ENCODE assay signal across 9 cellular contexts in the genomic region with DNA sequence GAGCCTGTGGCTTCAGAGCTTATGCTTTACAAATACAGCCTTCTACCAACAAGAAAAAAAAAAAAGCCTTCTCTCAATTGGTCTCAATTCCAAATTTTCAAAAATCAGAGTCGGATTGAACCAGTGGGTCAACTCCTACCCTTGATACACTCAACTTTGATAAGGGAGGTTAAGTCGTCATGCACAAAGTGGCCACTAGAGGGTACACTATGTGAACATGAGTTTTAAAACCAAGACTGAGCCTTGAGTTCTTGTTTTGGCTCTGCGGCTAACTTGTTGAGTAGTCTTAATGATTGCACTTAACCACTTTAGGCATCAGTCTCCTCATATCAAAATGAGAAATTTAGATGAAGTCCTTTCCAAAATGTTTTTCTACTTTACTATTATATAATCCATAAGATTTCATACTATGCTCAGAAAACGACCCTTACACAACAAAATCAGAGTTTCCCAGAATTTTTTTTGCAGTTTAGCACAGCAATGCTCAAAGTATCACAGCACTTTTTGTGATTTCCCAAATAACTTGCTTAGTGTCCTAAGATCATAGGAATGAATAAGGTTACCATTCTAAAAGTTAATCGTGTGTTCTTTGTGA.
DNase-seq lines count a peak whose midpoint lies in the region; ATAC-seq, FAIRE-seq and TF ChIP-seq lines count a peak whose summit lies in the region.
"Had no signal": no experiment of that assay in that cellular context is flagged by ENCODE, and none has a peak within 500 bp of the region (broad histone marks: within the 10 kb centered on the region; RNA-seq: fewer than 3 reads in every experiment).

No MANE protein-coding gene starts in this region.

- H3K36me3 ChIP-seq in GM23338 (ENCODE audit: insufficient read depth) (no peaks in the 10 kb centered on the region), H1 (ENCODE audit: control insufficient read depth in 2 of 4, insufficient read depth in 4 of 4, low read length in 3 of 4) (no peaks in the 10 kb centered on the region), thyroid gland (no peaks in the 10 kb centered on the region)
- H3K36me3 ChIP-seq: BLaER1 had no signal

- TF ChIP-seq RAD21 in H1 (IDR thresholded peaks at IDR 0.05 in 1 of 2, conservative IDR thresholded peaks at IDR 0.05 in 1 of 2; ENCODE audit: low read depth in 2 of 2, low read length in 2 of 2) = peak; percentile 63 to 67

- no peaks in the 10 kb centered on the region for H3K9me2 ChIP-seq in GM23338 (ENCODE audit: insufficient read depth)

- no peak overlapping the region for H3K4me3 Mint-ChIP-seq in GM23338
- H3K4me3 Mint-ChIP-seq in activated CD4-positive, alpha-beta T cell treated with anti-CD3 and anti-CD28 coated beads, Interleukin-2, amount 10 ng/mL, durations not matched to agents 7 days and 5 days = no peak overlapping the region
- no peak overlapping the region for H3K4me3 Mint-ChIP-seq in nephron

- FAIRE-seq in H1 (lab: Jason Lieb, UNC) = peak; percentile 82

- ATAC-seq in GM23338 = peak; percentile 79

- H3K27me3 Mint-ChIP-seq in GM23338 (ENCODE audit: insufficient read depth, low read depth, poor library complexity) (peaks cover 2% of the 10 kb centered on the region), nephron (ENCODE audit: low read depth) (no peaks in the 10 kb centered on the region)
- peaks cover 34% of the 10 kb centered on the region for H3K27me3 Mint-ChIP-seq in activated CD4-positive, alpha-beta T cell treated with anti-CD3 and anti-CD28 coated beads, Interleukin-2, amount 10 ng/mL, durations not matched to agents 7 days and 5 days

- H2BK5ac ChIP-seq in H1 (ENCODE audit: low read depth, low read length) = no peak overlapping the region

- H3F3A ChIP-seq in GM23338 (replicated peaks; ENCODE audit: low read depth) = no peaks in the 10 kb centered on the region

- H2BK120ac ChIP-seq in H1 (replicated peaks; ENCODE audit: low read depth, low read length) = no peak overlapping the region

- no peak overlapping the region for H3K9ac ChIP-seq in H1 (replicated peaks in 1 of 4; ENCODE audit: extremely low read depth in 1 of 4, low read depth in 3 of 4, low read length in 3 of 4)
- H3K9ac ChIP-seq: BLaER1 had no signal

- no peak overlapping the region for H3K4ac ChIP-seq in H1 (replicated peaks; ENCODE audit: insufficient read length, low read depth, low read length)

- H3K9me3 Mint-ChIP-seq in GM23338 (no peaks in the 10 kb centered on the region), nephron (no peaks in the 10 kb centered on the region)
- no peaks in the 10 kb centered on the region for H3K9me3 Mint-ChIP-seq in activated CD4-positive, alpha-beta T cell treated with anti-CD3 and anti-CD28 coated beads, Interleukin-2, amount 10 ng/mL, durations not matched to agents 7 days and 5 days

- H3K14ac ChIP-seq in H1 (ENCODE audit: insufficient read length) = no peak overlapping the region

- TF ChIP-seq POLR2A in H1 (IDR thresholded peaks at IDR 0.05; ENCODE audit: control extremely low read depth in 1 of 2, low read depth in 2 of 2, low read length in 2 of 2) (no peak), thyroid gland (IDR thresholded peaks at IDR 0.05) (no peak)

- CTCF ChIA-PET in activated CD4-positive, alpha-beta T cell treated with anti-CD3 and anti-CD28 coated beads, Interleukin-2, amount 10 ng/mL, durations not matched to agents 7 days and 5 days (lab: Charles Lee) = no interaction called here
- CTCF ChIA-PET in H1 (lab: Charles Lee; ENCODE audit: partially characterized antibody) = interaction anchor here (0.6 to 3.5 kb wide), 44 partner anchors 9 to 1355 kb away, joined by 3 to 18 read pairs (median 4); no protein-coding TSS in a partner anchor

- H2AFZ ChIP-seq in GM23338 (no peak overlapping the region), H1 (ENCODE audit: low read length) (no peak overlapping the region)

- H3K9me3 ChIP-seq in H1 (ENCODE audit: insufficient read depth in 2 of 2, low read depth in 1 of 2, low read length in 1 of 2) (no peaks in the 10 kb centered on the region), thyroid gland (no peaks in the 10 kb centered on the region)
- H3K9me3 ChIP-seq: BLaER1 had no signal

- peak; percentile 84 for DNase-seq in DMS 273 (lab: John Stamatoyannopoulos, UW; ENCODE audit: unreplicated experiment)
- DNase-seq in DMS 273 treated with DMSO at 0.1 percent for 48 hours (lab: John Stamatoyannopoulos, UW) = no peak
- peak; percentile 89 for DNase-seq in GM23338 (ENCODE audit: low spot score)
- peak; percentile 39 for DNase-seq in NCI-H1092 (lab: John Stamatoyannopoulos, UW)
- peak; percentile 78 for DNase-seq in activated CD4-positive, alpha-beta T cell treated with anti-CD3 and anti-CD28 coated beads, Interleukin-2, amount 10 ng/mL, durations not matched to agents 7 days and 5 days
- peak in 1 of 2 experiments; percentile 84 for DNase-seq in H1 (ENCODE audit: low read depth in 1 of 2, low spot score in 2 of 2)
- peak; percentile 57 to 61 for DNase-seq in thyroid gland

- no peak overlapping the region for H3K4me3 ChIP-seq in GM23338
- H3K4me3 ChIP-seq in H1 (ENCODE audit: extremely low read depth in 1 of 4, insufficient read depth in 2 of 4, low read depth in 3 of 4, low read length in 4 of 4) = no peak overlapping the region
- no peak overlapping the region for H3K4me3 ChIP-seq in thyroid gland (replicated peaks in 1 of 3)
- H3K4me3 ChIP-seq: BLaER1 had no signal

- H3K4me1 ChIP-seq in GM23338 (ENCODE audit: insufficient read depth) (0 out of 2 replicates have a peak, but pooled peaks cover 16% of the 10 kb centered on the region), H1 (replicated peaks in 1 of 4; ENCODE audit: control insufficient read depth in 3 of 4, insufficient read depth in 4 of 4, low read length in 3 of 4) (no peaks in the 10 kb centered on the region), thyroid gland (no peaks in the 10 kb centered on the region)

- H3K4me2 ChIP-seq in GM23338 = no peak overlapping the region
- no peak overlapping the region for H3K4me2 ChIP-seq in H1 (ENCODE audit: insufficient read depth in 1 of 2, low read depth in 2 of 2, low read length in 2 of 2)
- H3K4me2 ChIP-seq: BLaER1 had no signal

- H3K79me2 ChIP-seq in GM23338 (replicated peaks; ENCODE audit: insufficient read depth) = no peaks in the 10 kb centered on the region
- no peaks in the 10 kb centered on the region for H3K79me2 ChIP-seq in H1 (ENCODE audit: control insufficient read depth in 1 of 2, insufficient read depth in 2 of 2, low read length in 2 of 2)

- H2BK15ac ChIP-seq in H1 (ENCODE audit: low read length) = no peak overlapping the region

- H4K91ac ChIP-seq in H1 (replicated peaks; ENCODE audit: insufficient read length, low read length) = no peak overlapping the region

- H4K20me1 ChIP-seq in GM23338 (replicated peaks; ENCODE audit: insufficient read depth) (no peaks in the 10 kb centered on the region), H1 (replicated peaks in 1 of 2; ENCODE audit: control insufficient read depth in 1 of 2, insufficient read depth in 2 of 2, low read length in 2 of 2) (no peaks in the 10 kb centered on the region)
- H4K20me1 ChIP-seq: BLaER1 had no signal

- no peaks in the 10 kb centered on the region for H3K27me3 ChIP-seq in GM23338 (ENCODE audit: insufficient read depth)
- H3K27me3 ChIP-seq in H1 (replicated peaks in 1 of 4; ENCODE audit: control insufficient read depth in 3 of 4, extremely low read depth in 1 of 4, insufficient read depth in 3 of 4, low read length in 3 of 4) = no peaks in the 10 kb centered on the region
- H3K27me3 ChIP-seq in thyroid gland = no peaks in the 10 kb centered on the region
- H3K27me3 ChIP-seq: BLaER1 had no signal

- no peak overlapping the region for H3K56ac ChIP-seq in H1 (replicated peaks; ENCODE audit: insufficient read length, low read depth, low read length)

- no peak overlapping the region for H3K23ac ChIP-seq in H1 (ENCODE audit: insufficient read length)

- H3K23me2 ChIP-seq in H1 (ENCODE audit: low read depth, low read length) = no peaks in the 10 kb centered on the region

- H4K8ac ChIP-seq in H1 (ENCODE audit: extremely low read depth, insufficient read depth, low read length) = no peak overlapping the region

- H3K36me3 Mint-ChIP-seq in GM23338 (ENCODE audit: low read depth) (no peaks in the 10 kb centered on the region), nephron (ENCODE audit: low read depth) (no peaks in the 10 kb centered on the region)
- H3K36me3 Mint-ChIP-seq in activated CD4-positive, alpha-beta T cell treated with anti-CD3 and anti-CD28 coated beads, Interleukin-2, amount 10 ng/mL, durations not matched to agents 7 days and 5 days (ENCODE audit: low read depth) = no peaks in the 10 kb centered on the region

- H3K27ac Mint-ChIP-seq in GM23338 (no peak overlapping the region), nephron (no peak overlapping the region)
- H3K27ac Mint-ChIP-seq in activated CD4-positive, alpha-beta T cell treated with anti-CD3 and anti-CD28 coated beads, Interleukin-2, amount 10 ng/mL, durations not matched to agents 7 days and 5 days = peak overlapping the region; percentile 6

- WGBS in H1 (ENCODE audit: extremely low coverage in 1 of 2, insufficient coverage in 1 of 2, insufficient read length in 1 of 2, insufficient replicate concordance in 2 of 2, low coverage in 1 of 2, low lambda C conversion rate in 2 of 2, missing lambda C conversion rate in 1 of 2), 2 experiments = 62% methylated on average over 5 of the region's 5 CpGs; no CpG with 5 or more reads in 1 of the 2 experiments
- 48 to 49% methylated on average over 5 of the region's 5 CpGs for whole genome bisulfite sequencing in thyroid gland, 2 donors

- no peak overlapping the region for H2BK20ac ChIP-seq in H1 (ENCODE audit: low read length)

- H3K18ac ChIP-seq in H1 (ENCODE audit: extremely low read depth, low read length) = no peak overlapping the region

- no peak overlapping the region for H2AK5ac ChIP-seq in H1 (ENCODE audit: low read depth, low read length)

- intact Hi-C loops in thyroid gland (cut with DNase I) = no loop called here

- no peak for TF ChIP-seq EP300 in H1 (IDR thresholded peaks at IDR 0.05; ENCODE audit: borderline replicate concordance in 1 of 2, low read depth in 2 of 2, low read length in 2 of 2)

- no peaks in the 10 kb centered on the region for H3K79me1 ChIP-seq in H1 (ENCODE audit: low read depth, low read length)

- H3K4me1 Mint-ChIP-seq in GM23338 (peaks cover 8% of the 10 kb centered on the region; the same call in 2 of the 3 replicates), nephron (peaks cover 12% of the 10 kb centered on the region)
- peaks cover 8% of the 10 kb centered on the region for H3K4me1 Mint-ChIP-seq in activated CD4-positive, alpha-beta T cell treated with anti-CD3 and anti-CD28 coated beads, Interleukin-2, amount 10 ng/mL, durations not matched to agents 7 days and 5 days

- no peak overlapping the region for H3K27ac ChIP-seq in GM23338 (ENCODE audit: low read depth)
- H3K27ac ChIP-seq in H1 (ENCODE audit: low read depth, low read length) = no peak overlapping the region
- no peak overlapping the region for H3K27ac ChIP-seq in thyroid gland
- H3K27ac ChIP-seq: BLaER1 had no signal

- TF ChIP-seq CTCF in GM23338 (conservative IDR thresholded peaks at IDR 0.05; ENCODE audit: low read depth in 2 of 2) = peak; percentile 82
- peak in 2 of 3 experiments; percentile 67 to 83; a peak in 3 of 4 replicates for TF ChIP-seq CTCF in H1 (IDR thresholded peaks at IDR 0.05; ENCODE audit: control extremely low read depth in 1 of 3, insufficient read depth in 1 of 3, low read depth in 1 of 3, low read length in 3 of 3)
- TF ChIP-seq CTCF in nephron (IDR thresholded peaks at IDR 0.05; ENCODE audit: unreplicated experiment in 3 of 3) = peak; percentile 61 to 70 (median 62)
- peak; percentile 53 to 87 (median 64) for TF ChIP-seq CTCF in thyroid gland (IDR thresholded peaks at IDR 0.05)

- H4K5ac ChIP-seq in H1 (ENCODE audit: insufficient read length, low read depth, low read length) = no peak overlapping the region

- POLR2A ChIA-PET in activated CD4-positive, alpha-beta T cell treated with anti-CD3 and anti-CD28 coated beads, Interleukin-2, amount 10 ng/mL, durations not matched to agents 7 days and 5 days (lab: Charles Lee) = no interaction called here
- POLR2A ChIA-PET in H1 (lab: Charles Lee; ENCODE audit: partially characterized antibody) = no interaction called here

- H2BK12ac ChIP-seq in H1 (ENCODE audit: low read depth, low read length) = no peak overlapping the region
